Comparison of ENCODE assay signal across 1 cellular context in the genomic region with DNA sequence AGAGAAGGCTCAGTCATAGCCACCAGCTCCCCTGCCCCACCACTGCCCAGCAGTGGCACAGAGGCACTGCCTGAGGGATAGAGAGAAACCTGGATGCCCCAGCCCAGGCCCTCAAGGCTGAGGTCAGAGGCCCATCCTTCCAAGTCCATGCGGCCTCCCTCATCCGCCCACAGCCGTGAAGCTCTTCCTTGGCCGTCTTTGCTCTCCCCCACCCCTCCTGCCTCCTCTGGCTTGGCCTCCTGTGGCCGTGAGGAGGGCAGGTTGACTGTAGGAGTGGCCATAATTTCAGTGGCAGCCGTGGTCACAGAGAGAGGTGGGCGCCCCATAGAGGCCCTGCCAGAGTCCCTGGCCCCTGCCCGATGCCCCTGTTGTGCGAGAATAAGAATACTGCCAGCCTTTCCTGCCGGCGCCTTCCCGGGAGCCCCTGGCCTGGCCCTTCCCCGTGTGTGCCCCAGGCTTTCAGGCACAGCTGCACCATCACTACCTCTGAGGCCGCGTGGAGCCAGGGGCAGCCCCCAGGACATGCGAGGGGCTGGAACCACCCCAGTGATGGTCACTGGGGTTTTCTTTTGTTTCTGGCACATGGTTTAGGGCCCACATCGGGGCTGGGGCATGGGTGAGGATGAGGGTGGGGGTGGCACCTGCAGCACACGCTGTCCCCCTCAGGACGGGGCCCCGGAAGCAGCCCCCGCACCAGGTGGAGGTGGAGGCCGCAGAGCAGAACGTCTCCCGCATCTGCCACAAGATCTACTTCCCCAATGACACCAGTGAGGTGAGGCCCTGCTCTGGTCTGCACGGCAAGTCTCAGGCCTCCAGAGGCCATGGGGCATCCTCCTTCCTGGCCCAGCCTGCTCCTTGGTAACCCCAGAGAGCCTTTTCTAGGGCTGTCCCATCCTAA.
TF ChIP-seq lines count a peak whose summit lies in the region.

No MANE protein-coding gene starts in this region.

TF ChIP-seq in GM12878, 131 proteins besides CTCF, POLR2A, EP300 and RAD21 (continued from another document):
- TF ChIP-seq BCL3 (IDR thresholded peaks at IDR 0.05; ENCODE audit: borderline replicate concordance, insufficient read depth, low read depth, low read length, poor library complexity, severe bottlenecking) (no peak), TCF3 (IDR thresholded peaks at IDR 0.05; ENCODE audit: borderline replicate concordance, insufficient read depth, low read depth, low read length) (peak; percentile 83; the same call in 1 of the 2 replicates), BHLHE40 (IDR thresholded peaks at IDR 0.05; ENCODE audit: borderline replicate concordance in 1 of 2, low read depth in 2 of 2, low read length in 1 of 2) (peak in 1 of 2 experiments; percentile 57; a peak in 1 of 4 replicates), PAX5 (IDR thresholded peaks at IDR 0.05; ENCODE audit: borderline replicate concordance, low read depth, low read length) (peak; percentile 62; the same call in 1 of the 2 replicates), MEF2B (IDR thresholded peaks at IDR 0.05; ENCODE audit: partially characterized antibody, poor library complexity, severe bottlenecking) (no peak), ZBTB4 (CRISPR knock-in tag; IDR thresholded peaks at IDR 0.05) (no peak), RCOR1 (conservative IDR thresholded peaks at IDR 0.05; ENCODE audit: low read depth, low read length) (no peak), EGR1 (IDR thresholded peaks at IDR 0.05; ENCODE audit: borderline replicate concordance in 1 of 2, low read depth in 2 of 2, low read length in 2 of 2) (peak in 1 of 2 experiments; percentile 86; a peak in 2 of 3 replicates), TCF12 (IDR thresholded peaks at IDR 0.05; ENCODE audit: low read depth, low read length) (peak; percentile 82), CHD1 (IDR thresholded peaks at IDR 0.05; ENCODE audit: low read depth, low read length) (no peak), IKZF1 (conservative IDR thresholded peaks at IDR 0.05) (peak; percentile 41; the same call in 1 of the 2 replicates), MTA2 (IDR thresholded peaks at IDR 0.05; ENCODE audit: low read depth) (0 out of 2 replicates have a peak, but pooled peaks have one; percentile 13), BRCA1 (IDR thresholded peaks at IDR 0.05; ENCODE audit: low read depth, low read length) (no peak), DPF2 (IDR thresholded peaks at IDR 0.05) (peak; percentile 59), GATAD2B (conservative IDR thresholded peaks at IDR 0.05; ENCODE audit: low read depth) (0 out of 2 replicates have a peak, but pooled peaks have one; percentile 27)
- TF ChIP-seq, protein P1, sequence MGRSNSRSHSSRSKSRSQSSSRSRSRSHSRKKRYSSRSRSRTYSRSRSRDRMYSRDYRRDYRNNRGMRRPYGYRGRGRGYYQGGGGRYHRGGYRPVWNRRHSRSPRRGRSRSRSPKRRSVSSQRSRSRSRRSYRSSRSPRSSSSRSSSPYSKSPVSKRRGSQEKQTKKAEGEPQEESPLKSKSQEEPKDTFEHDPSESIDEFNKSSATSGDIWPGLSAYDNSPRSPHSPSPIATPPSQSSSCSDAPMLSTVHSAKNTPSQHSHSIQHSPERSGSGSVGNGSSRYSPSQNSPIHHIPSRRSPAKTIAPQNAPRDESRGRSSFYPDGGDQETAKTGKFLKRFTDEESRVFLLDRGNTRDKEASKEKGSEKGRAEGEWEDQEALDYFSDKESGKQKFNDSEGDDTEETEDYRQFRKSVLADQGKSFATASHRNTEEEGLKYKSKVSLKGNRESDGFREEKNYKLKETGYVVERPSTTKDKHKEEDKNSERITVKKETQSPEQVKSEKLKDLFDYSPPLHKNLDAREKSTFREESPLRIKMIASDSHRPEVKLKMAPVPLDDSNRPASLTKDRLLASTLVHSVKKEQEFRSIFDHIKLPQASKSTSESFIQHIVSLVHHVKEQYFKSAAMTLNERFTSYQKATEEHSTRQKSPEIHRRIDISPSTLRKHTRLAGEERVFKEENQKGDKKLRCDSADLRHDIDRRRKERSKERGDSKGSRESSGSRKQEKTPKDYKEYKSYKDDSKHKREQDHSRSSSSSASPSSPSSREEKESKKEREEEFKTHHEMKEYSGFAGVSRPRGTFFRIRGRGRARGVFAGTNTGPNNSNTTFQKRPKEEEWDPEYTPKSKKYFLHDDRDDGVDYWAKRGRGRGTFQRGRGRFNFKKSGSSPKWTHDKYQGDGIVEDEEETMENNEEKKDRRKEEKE (IDR thresholded peaks at IDR 0.05): no peak
